ENCODE assay signal across 13 cellular contexts in the genomic region with DNA sequence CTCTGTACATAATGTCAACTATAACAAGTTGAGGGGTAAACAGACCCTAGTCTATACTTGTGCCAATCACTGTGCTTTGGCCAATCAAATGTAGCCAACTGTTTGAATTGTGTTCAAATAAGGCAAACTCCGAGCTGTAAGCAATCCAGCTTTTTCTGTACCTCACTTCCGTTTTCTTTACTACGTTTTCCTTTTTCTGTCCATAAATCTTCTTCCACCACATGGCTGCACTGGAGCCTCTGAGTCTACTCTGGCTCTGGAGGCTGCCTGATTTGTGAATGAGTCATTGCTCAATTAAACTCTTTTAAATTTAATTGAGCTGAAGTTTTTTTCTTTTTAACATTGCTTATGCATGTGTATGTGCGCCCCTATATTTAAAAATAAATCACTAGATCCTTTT. TPM values are rescaled to one million over a fixed set of nuclear protein-coding genes. Genes with fewer than 3 reads are reported as not detected.
DNase-seq lines count a peak whose midpoint lies in the region; ATAC-seq and TF ChIP-seq lines count a peak whose summit lies in the region.
"Had no signal": no experiment of that assay in that cellular context is flagged by ENCODE, and none has a peak within 500 bp of the region (broad histone marks: within the 10 kb centered on the region; RNA-seq: fewer than 3 reads in every experiment).

No MANE protein-coding gene starts in this region.

- TF ChIP-seq CTCF in AG04449 (IDR thresholded peaks at IDR 0.05; ENCODE audit: insufficient read depth, low read length, missing control alignments) (no peak), astrocyte of the spinal cord (IDR thresholded peaks at IDR 0.05; ENCODE audit: low read depth, low read length) (no peak), lung (IDR thresholded peaks at IDR 0.05; ENCODE audit: control extremely low read depth, extremely low read depth) (no peak), brain microvascular endothelial cell (IDR thresholded peaks at IDR 0.05; ENCODE audit: low read depth, low read length, missing control alignments) (no peak)

- POLR2A ChIA-PET in AG04449 (lab: Yijun Ruan, JAX) = no interaction called here

- in situ Hi-C loops in astrocyte of the spinal cord (cut with HindIII; ENCODE audit: low sequenced_read_pairs) (no loop called here), brain microvascular endothelial cell (cut with HindIII; ENCODE audit: low pct_ligation_motif_present, low sequenced_read_pairs) (no loop called here)

- no peaks in the 10 kb centered on the region for H3K27me3 ChIP-seq in lung (ENCODE audit: control insufficient read depth, insufficient read depth)
- H3K27me3 ChIP-seq in brain microvascular endothelial cell (replicated peaks) = no peaks in the 10 kb centered on the region
- H3K27me3 ChIP-seq: BE2C had no signal

- TF ChIP-seq POLR2A in GM18505 (IDR thresholded peaks at IDR 0.05; ENCODE audit: borderline replicate concordance, extremely low read depth, insufficient read depth, insufficient read length) = no peak

- H3K4me3 ChIP-seq in AG04449 (ENCODE audit: low read depth, low read length) (no peak overlapping the region), astrocyte of the spinal cord (ENCODE audit: low read depth, low read length) (no peak overlapping the region), lung (no peak overlapping the region), brain microvascular endothelial cell (ENCODE audit: low read depth, low read length) (no peak overlapping the region)
- H3K4me3 ChIP-seq: GM12878 had no signal

- peaks cover 0 to 2% of the 10 kb centered on the region in 2 donors for H3K9me3 ChIP-seq in lung (ENCODE audit: control insufficient read depth in 2 of 2, insufficient read depth in 1 of 2, low read length in 1 of 2)
- H3K9me3 ChIP-seq: BE2C had no signal

- DNase-seq in AG04449 (ENCODE audit: low read depth, low spot score) = peak; percentile 7
- peak; percentile 61 for DNase-seq in KG1 (lab: John Stamatoyannopoulos, UW)
- DNase-seq in astrocyte of the spinal cord (ENCODE audit: low read depth, low spot score) = peak; percentile 41
- no peak for DNase-seq in lung (ENCODE audit: low spot score)
- DNase-seq in hepatic stellate cell (ENCODE audit: low spot score) = no peak
- no peak for DNase-seq in T-helper 9 cell
- no peak for DNase-seq in brain microvascular endothelial cell
- DNase-seq: BE2C; NCI-H510A; stimulated activated CD4-positive, alpha-beta T cell treated with anti-CD3 and anti-CD28 coated beads, Interleukin-4, amount 100 ng/mL, for 4 hours had no signal

- H3K27ac ChIP-seq in lung (ENCODE audit: low read depth in 1 of 2, low read length in 1 of 2) = peak overlapping the region; percentile 45 to 77
- no peak overlapping the region for H3K27ac ChIP-seq in brain microvascular endothelial cell

- peaks cover 0 to 1% of the 10 kb centered on the region in 2 donors for H3K4me1 ChIP-seq in lung (ENCODE audit: control insufficient read depth in 2 of 2, insufficient read depth in 2 of 2, low read length in 2 of 2)
- H3K4me1 ChIP-seq: BE2C had no signal

- ATAC-seq in lung (ENCODE audit: insufficient read depth, low FRiP score) (no peak), GM18505 (IDR thresholded peaks at IDR 0.05; ENCODE audit: unreplicated experiment) (no peak)
- ATAC-seq: activated naive CD4-positive, alpha-beta T cell treated with anti-CD3 and anti-CD28 coated beads, Interleukin-2, amount 50 U/mL, for 72 hours; GM12878 had no signal

- H3K36me3 ChIP-seq in lung (ENCODE audit: control insufficient read depth in 2 of 2, insufficient read depth in 2 of 2, low read length in 2 of 2) = peaks cover 3 to 5% of the 10 kb centered on the region in 2 donors
- H3K36me3 ChIP-seq in brain microvascular endothelial cell (replicated peaks) = no peaks in the 10 kb centered on the region
- H3K36me3 ChIP-seq: BE2C had no signal

- CTCF ChIA-PET in AG04449 (lab: Yijun Ruan, JAX) = interaction anchor here (1.2 to 2.4 kb wide), 2 partner anchors 35 to 319 kb away, joined by 3 to 7 read pairs; no protein-coding TSS in a partner anchor

- WGBS in lung, 2 donors = 20 to 37% methylated on average over 4 of the region's 4 CpGs

RNA-seq across cellular contexts. Expression of gene CLEC1A, which starts 29.7 kb away (rescaled TPM):
- total RNA-seq in lung = 10 to 100 TPM in 1 of 2 donors, 1 to 10 TPM in 1; 7.8 to 18.7 TPM
- 1 to 10 TPM; 6.8 to 9.9 TPM for polyA plus RNA-seq in lung
- total RNA-seq: activated naive CD4-positive, alpha-beta T cell treated with anti-CD3 and anti-CD28 coated beads, Interleukin-2, amount 50 U/mL, for 72 hours; GM12878 had no signal
- polyA plus RNA-seq: GM12878 had no signal

RNA-seq across cellular contexts. Expression of gene CLEC9A, which starts 38.6 kb away (rescaled TPM):
- total RNA-seq in lung = under 1 TPM; 0.12 to 0.60 TPM
- under 1 TPM; 0.14 to 0.52 TPM for polyA plus RNA-seq in lung
- total RNA-seq: activated naive CD4-positive, alpha-beta T cell treated with anti-CD3 and anti-CD28 coated beads, Interleukin-2, amount 50 U/mL, for 72 hours; GM12878 had no signal
- polyA plus RNA-seq: GM12878 had no signal

RNA-seq across cellular contexts. Expression of gene CLEC12B, which starts 58.7 kb away (rescaled TPM):
- total RNA-seq in lung = 1 to 10 TPM; 2.6 to 3.2 TPM
- polyA plus RNA-seq in lung = 1 to 10 TPM in 1 of 2 donors, under 1 TPM in 1; 0.41 to 2.5 TPM
- total RNA-seq: activated naive CD4-positive, alpha-beta T cell treated with anti-CD3 and anti-CD28 coated beads, Interleukin-2, amount 50 U/mL, for 72 hours; GM12878 had no signal
- polyA plus RNA-seq: GM12878 had no signal

Comparison
In these comparisons a context has a peak if more than half of its experiments do, and no peak if none do; other contexts are left out.
1. DNase-seq: peak in AG04449 (single experiment), KG1 (single experiment) and astrocyte of the spinal cord (single experiment); none in lung (single experiment), hepatic stellate cell (single experiment), T-helper 9 cell (single experiment) and brain microvascular endothelial cell (single experiment).